Comparison of ENCODE assay signal across 19 cellular contexts in genomic region chr9:79691496-79691895, GRCh38.
"Had no signal": no experiment of that assay in that cellular context is flagged by ENCODE, and none has a peak within 500 bp of the region (broad histone marks: within the 10 kb centered on the region; RNA-seq: fewer than 3 reads in every experiment).

No MANE protein-coding gene starts in this region.

- H3K9me3 Mint-ChIP-seq: dendritic cell treated with granulocyte-macrophage colony-stimulating factor and Interleukin-4, amounts not matched to agents 40 ng/mL and 50 ng/mL, for 4 days; effector memory CD8-positive, alpha-beta T cell had no signal

- H3K36me3 ChIP-seq: gastroesophageal sphincter, stomach had no signal

- H3K27me3 ChIP-seq: esophagus squamous epithelium, gastroesophageal sphincter, spleen, stomach had no signal

- H3K27me3 Mint-ChIP-seq: dendritic cell treated with granulocyte-macrophage colony-stimulating factor and Interleukin-4, amounts not matched to agents 40 ng/mL and 50 ng/mL, for 4 days; effector memory CD8-positive, alpha-beta T cell; naive thymus-derived CD8-positive, alpha-beta T cell had no signal

- H3K27ac ChIP-seq: epithelial cell of prostate, esophagus squamous epithelium, gastroesophageal sphincter, spleen, stomach had no signal

- H3K4me3 Mint-ChIP-seq: dendritic cell treated with granulocyte-macrophage colony-stimulating factor and Interleukin-4, amounts not matched to agents 40 ng/mL and 50 ng/mL, for 4 days; effector memory CD8-positive, alpha-beta T cell; neural crest cell; type B pancreatic cell had no signal

- H3K4me3 ChIP-seq: esophagus squamous epithelium, gastroesophageal sphincter, mucosa of descending colon, spleen, stomach had no signal

- DNase-seq: effector memory CD8-positive, alpha-beta T cell; esophagus squamous epithelium; foreskin fibroblast; glutamatergic neuron; mammary epithelial cell; mucosa of descending colon; naive thymus-derived CD8-positive, alpha-beta T cell; posterior cingulate gyrus; spleen; stimulated activated CD4-positive, alpha-beta T cell treated with anti-CD3 and anti-CD28 coated beads, Interleukin-15, amount 100 ng/mL, for 24 hours; stimulated activated CD4-positive, alpha-beta T cell treated with anti-CD3 and anti-CD28 coated beads, Interleukin-1b, Interleukin-23, amount 100 ng/mL, for 48 hours; stimulated activated CD4-positive, alpha-beta T cell treated with anti-CD3 and anti-CD28 coated beads, Interleukin-4, amount 100 ng/mL, for 4 hours; stimulated activated naive CD4-positive, alpha-beta T cell; stomach had no signal

- H3K27ac Mint-ChIP-seq: dendritic cell treated with granulocyte-macrophage colony-stimulating factor and Interleukin-4, amounts not matched to agents 40 ng/mL and 50 ng/mL, for 4 days; effector memory CD8-positive, alpha-beta T cell; type B pancreatic cell had no signal

- H3K9me3 ChIP-seq: esophagus squamous epithelium, gastroesophageal sphincter, mucosa of descending colon, spleen, stomach had no signal
